ENCODE assay signal across 8 cellular contexts in genomic region chr3:49802719-49803463, GRCh38. TPM values are rescaled to one million over a fixed set of nuclear protein-coding genes. Genes with fewer than 3 reads are reported as not detected.
DNase-seq lines count a peak whose midpoint lies in the region; TF ChIP-seq lines count a peak whose summit lies in the region.

INKA1 (plus strand) TSS chr3:49803261; CDS start chr3:49803393, 132 bp downstream.

- TF ChIP-seq POLR2A in NB4 (IDR thresholded peaks at IDR 0.05; ENCODE audit: extremely low read depth, insufficient read length) (peak; percentile 57), uterus (IDR thresholded peaks at IDR 0.05) (peak; percentile 69 to 77)

- H3K4me1 ChIP-seq in right atrium auricular region (peaks cover 0 to 52% of the 10 kb centered on the region in 2 donors), uterus (peaks cover 0 to 32% of the 10 kb centered on the region in 2 donors)

- H3K9me3 ChIP-seq in right atrium auricular region (no peaks in the 10 kb centered on the region), uterus (no peaks in the 10 kb centered on the region)

- peak; percentile 93 for TF ChIP-seq CTCF in GM12865 (IDR thresholded peaks at IDR 0.05; ENCODE audit: insufficient read depth, low read depth, low read length, missing control alignments)
- peak; percentile 88 for TF ChIP-seq CTCF in HFF-Myc (IDR thresholded peaks at IDR 0.05; ENCODE audit: low read depth, low read length, missing control alignments)
- TF ChIP-seq CTCF in NB4 (IDR thresholded peaks at IDR 0.05; ENCODE audit: low read depth, low read length): peak; percentile 74
- TF ChIP-seq CTCF in right atrium auricular region (IDR thresholded peaks at IDR 0.05): peak in 1 of 2 donors; percentile 93
- peak; percentile 84 to 96 (median 91) for TF ChIP-seq CTCF in uterus (IDR thresholded peaks at IDR 0.05)

- H3K4me3 ChIP-seq in GM12865 (ENCODE audit: low read depth, low read length): peak within 1 kb of the TSS; percentile 89
- H3K4me3 ChIP-seq in HFF-Myc (replicated peaks; ENCODE audit: low read depth, low read length): peak within 1 kb of the TSS; percentile 69
- H3K4me3 ChIP-seq in NB4 (ENCODE audit: low read depth, low read length): peak within 1 kb of the TSS; percentile 83
- peak within 1 kb of the TSS; percentile 82 to 87 for H3K4me3 ChIP-seq in right atrium auricular region
- H3K4me3 ChIP-seq in uterus: peak within 1 kb of the TSS; percentile 72 to 84

- DNase-seq in GM12865 (ENCODE audit: low read depth) (peak; percentile 92), HFF-Myc (ENCODE audit: extremely low read depth, low read depth) (peak; percentile 42), NB4 (ENCODE audit: low read depth) (peak; percentile 89), T-helper 1 cell (peak; percentile 76 to 87 (median 86)), amygdala (lab: John Stamatoyannopoulos, UW) (peak in 55 of 56 donors; percentile 23 to 89 (median 75)), right atrium auricular region (ENCODE audit: low spot score) (peak; percentile 94), pulmonary artery endothelial cell (ENCODE audit: low read depth, low spot score) (no peak), uterus (peak; percentile 90 to 91)

- H3K27ac ChIP-seq in right atrium auricular region (peak within 1 kb of the TSS; percentile 93 to 97), uterus (peak within 1 kb of the TSS; percentile 92 to 94)

- H3K36me3 ChIP-seq in right atrium auricular region (no peaks in the 10 kb centered on the region), uterus (no peaks in the 10 kb centered on the region)

- no peaks in the 10 kb centered on the region for H3K27me3 ChIP-seq in right atrium auricular region
- H3K27me3 ChIP-seq in uterus: no peaks in the 10 kb centered on the region

- intact Hi-C loops in uterus (cut with DNase I; ENCODE audit: low total_unique reads): loop anchor here (2.0 kb wide), 1 partner anchor 36 kb away; no protein-coding TSS in a partner anchor

RNA-seq across cellular contexts. Expression of gene INKA1, which starts in this region (rescaled TPM):
- total RNA-seq in right atrium auricular region (1 to 10 TPM; 1.8 to 4.2 TPM), pulmonary artery endothelial cell (20.4 and 21.5 TPM in 2 replicates), uterus (10 to 100 TPM in 1 of 4 donors, 1 to 10 TPM in 3; 3.1 to 16.7 (median 6.6) TPM)
